In the genomic region with DNA sequence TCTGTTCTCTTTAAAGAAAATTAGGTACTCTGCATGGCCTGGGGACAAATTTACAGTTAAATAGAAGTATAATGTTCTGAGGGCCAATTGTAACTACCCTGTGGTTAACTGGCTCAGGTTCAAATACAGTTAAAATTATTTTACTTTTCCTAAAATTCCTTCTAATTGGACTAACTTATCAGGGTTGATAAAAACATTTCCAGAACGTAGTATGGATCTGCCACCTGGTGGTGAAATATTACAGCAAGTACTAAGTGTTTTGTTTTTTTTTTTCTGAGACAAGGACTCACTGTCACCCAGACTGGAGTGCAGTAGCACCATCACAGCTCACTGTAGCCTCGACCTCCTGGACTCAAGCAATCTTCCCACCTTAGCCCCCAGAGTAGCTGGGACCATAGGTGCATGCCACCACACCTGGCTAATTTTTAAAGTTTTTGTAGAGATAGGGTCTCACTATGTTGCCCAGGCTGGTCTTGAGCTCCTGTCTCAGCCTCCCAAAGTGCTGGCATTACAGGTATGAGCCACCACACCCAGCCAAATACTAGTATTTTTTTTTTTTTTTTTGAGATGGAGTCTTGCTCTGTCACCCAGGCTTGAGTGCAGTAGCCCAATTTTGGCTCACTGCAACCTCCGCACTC, we compare ENCODE assay signal across 7 cellular contexts.
DNase-seq lines count a peak whose midpoint lies in the region; ATAC-seq, FAIRE-seq and TF ChIP-seq lines count a peak whose summit lies in the region.

No MANE protein-coding gene starts in this region.

- H3K4me3 Mint-ChIP-seq in nephron progenitor cell: no peak overlapping the region

- peak; percentile 59 for TF ChIP-seq CTCF in nephron progenitor cell (IDR thresholded peaks at IDR 0.05)

- peak; percentile 22 for DNase-seq in DMS53 treated with DMSO at 0.1 percent for 48 hours (lab: John Stamatoyannopoulos, UW; ENCODE audit: unreplicated experiment)
- DNase-seq in HPDE6-E6E7 (ENCODE audit: extremely low spot score): peak; percentile 7
- peak; percentile 36 for DNase-seq in RCC 7860 (ENCODE audit: low spot score)
- peak; percentile 42 to 61 for DNase-seq in erythroblast (lab: John Stamatoyannopoulos, UW)
- DNase-seq in nephron progenitor cell: no peak

- peaks cover 3% of the 10 kb centered on the region for H3K27me3 Mint-ChIP-seq in nephron progenitor cell (ENCODE audit: low read depth, poor library complexity)

- ATAC-seq in GM21528 (IDR thresholded peaks at IDR 0.05; ENCODE audit: low FRiP score, unreplicated experiment): no peak
- ATAC-seq in GM21423 (IDR thresholded peaks at IDR 0.05; ENCODE audit: unreplicated experiment): no peak

- H3K36me3 Mint-ChIP-seq in nephron progenitor cell (ENCODE audit: low read depth): peaks cover 15% of the 10 kb centered on the region

- FAIRE-seq in RCC 7860 (lab: Jason Lieb, UNC): peak; percentile 71

- no peaks in the 10 kb centered on the region for H3K9me3 Mint-ChIP-seq in nephron progenitor cell

- TF ChIP-seq POLR2A in erythroblast (IDR thresholded peaks at IDR 0.05; ENCODE audit: low read length): no peak

- H3K27ac Mint-ChIP-seq in nephron progenitor cell: no peak overlapping the region

- peaks cover 16% of the 10 kb centered on the region for H3K4me1 Mint-ChIP-seq in nephron progenitor cell
